ENCODE assay signal across 1 cellular context in genomic region chr12:57430117-57430930, GRCh38.
A peak's percentile ranks its signal among the peaks of the same experiment; 100 is the strongest.
TF ChIP-seq lines count a peak whose summit lies in the region.

No MANE protein-coding gene starts in this region.

TF ChIP-seq in K562, 482 proteins besides CTCF, POLR2A, EP300 and RAD21 (continued from another document and continues in another):
- TF ChIP-seq NKRF (IDR thresholded peaks at IDR 0.05; ENCODE audit: borderline replicate concordance) (0 out of 2 replicates have a peak, but pooled peaks have one; percentile 46), KDM5B (IDR thresholded peaks at IDR 0.05; ENCODE audit: insufficient replicate concordance, low read depth, low read length) (peak; percentile 22), GMEB1 (CRISPR knock-in tag; IDR thresholded peaks at IDR 0.05) (no peak), RFX5 (IDR thresholded peaks at IDR 0.05; ENCODE audit: low read depth, low read length) (no peak), NFRKB (IDR thresholded peaks at IDR 0.05; ENCODE audit: low read depth) (peak; percentile 76; the same call in 1 of the 2 replicates), ZNF274 (IDR thresholded peaks at IDR 0.05; ENCODE audit: borderline replicate concordance, low read depth, low read length) (no peak), ZNF512 (tag; IDR thresholded peaks at IDR 0.05) (0 out of 2 replicates have a peak, but pooled peaks have one; percentile 57), NUFIP1 (IDR thresholded peaks at IDR 0.05; ENCODE audit: partially characterized antibody) (no peak), U2AF1 (optimal IDR thresholded peaks at IDR 0.05; ENCODE audit: low read depth, low read length) (no peak), PML (IDR thresholded peaks at IDR 0.05; ENCODE audit: low read length) (no peak), NFATC3 (IDR thresholded peaks at IDR 0.05) (peak; percentile 72; the same call in 1 of the 2 replicates), CHD4 (IDR thresholded peaks at IDR 0.05; ENCODE audit: insufficient read depth, insufficient replicate concordance, low read depth, low read length, poor library complexity, severe bottlenecking) (no peak), ZBTB7A (IDR thresholded peaks at IDR 0.05; ENCODE audit: borderline replicate concordance, control insufficient read depth, low read depth, low read length) (peak; percentile 87), MLX (CRISPR knock-in tag; conservative IDR thresholded peaks at IDR 0.05) (0 out of 4 replicates have a peak, but pooled peaks of 1 of the 2 experiments have one; percentile 21), ZNF780A (CRISPR knock-in tag; IDR thresholded peaks at IDR 0.05) (no peak), PBX2 (CRISPR knock-in tag; IDR thresholded peaks at IDR 0.05; ENCODE audit: low read depth) (no peak), PBX2 (tag; conservative IDR thresholded peaks at IDR 0.05; ENCODE audit: low read depth) (no peak), ZNF740 (CRISPR knock-in tag; IDR thresholded peaks at IDR 0.05) (no peak), ZNF740 (tag; IDR thresholded peaks at IDR 0.05) (peak in 1 of 2 experiments; percentile 0; a peak in 1 of 4 replicates), TBP (optimal IDR thresholded peaks at IDR 0.05; ENCODE audit: low read depth, low read length) (peak; percentile 2), SPI1 (IDR thresholded peaks at IDR 0.05; ENCODE audit: borderline replicate concordance, low read depth, low read length) (no peak), ATF6 (CRISPR knock-in tag; IDR thresholded peaks at IDR 0.05) (no peak), LEF1 (IDR thresholded peaks at IDR 0.05) (no peak), CBFB (CRISPR knock-in tag; IDR thresholded peaks at IDR 0.05) (no peak), SMARCA4 (IDR thresholded peaks at IDR 0.05) (0 out of 2 replicates have a peak, but pooled peaks have one; percentile 25), ZNF639 (CRISPR knock-in tag; conservative IDR thresholded peaks at IDR 0.05 in 1 of 2, IDR thresholded peaks at IDR 0.05 in 1 of 2) (peak in 1 of 2 experiments; percentile 65; a peak in 2 of 4 replicates), HNRNPK (IDR thresholded peaks at IDR 0.05; ENCODE audit: low read depth, low read length, poor library complexity, severe bottlenecking) (no peak), ZNF12 (CRISPR knock-in tag; IDR thresholded peaks at IDR 0.05) (no peak), NFE2 (IDR thresholded peaks at IDR 0.05; ENCODE audit: low read depth) (no peak), HDAC8 (tag; IDR thresholded peaks at IDR 0.05) (no peak), SMARCE1 (IDR thresholded peaks at IDR 0.05) (no peak), CTCFL (IDR thresholded peaks at IDR 0.05; ENCODE audit: borderline replicate concordance, insufficient read depth, low read depth, low read length, poor library complexity, severe bottlenecking) (peak; percentile 9), SRSF3 (IDR thresholded peaks at IDR 0.05; ENCODE audit: insufficient read depth, low read length) (no peak), MNT (conservative IDR thresholded peaks at IDR 0.05) (peak; percentile 26 to 58; a peak in 2 of 4 replicates), ARID3A (IDR thresholded peaks at IDR 0.05; ENCODE audit: borderline replicate concordance, low read depth, low read length) (no peak), TCFL5 (CRISPR knock-in tag; conservative IDR thresholded peaks at IDR 0.05) (no peak), ZNF589 (CRISPR knock-in tag; IDR thresholded peaks at IDR 0.05; ENCODE audit: low read depth) (0 out of 2 replicates have a peak, but pooled peaks have one; percentile 20), KLF16 (IDR thresholded peaks at IDR 0.05) (peak; percentile 15; the same call in 1 of the 2 replicates), ZNF764 (CRISPR knock-in tag; IDR thresholded peaks at IDR 0.05; ENCODE audit: low read depth) (no peak), NELFE (IDR thresholded peaks at IDR 0.05; ENCODE audit: insufficient read depth, insufficient read length) (no peak), KDM4B (IDR thresholded peaks at IDR 0.05; ENCODE audit: borderline replicate concordance in 2 of 2, low read depth in 1 of 2) (no peak), YBX1 (IDR thresholded peaks at IDR 0.05) (no peak), ZFPM2 (CRISPR knock-in tag; IDR thresholded peaks at IDR 0.05) (no peak), SNRNP70 (optimal IDR thresholded peaks at IDR 0.05; ENCODE audit: low read depth, low read length) (no peak)
